29 cellular contexts compared by ENCODE assay signal in genomic region chr9:6696178-6696577, GRCh38. TPM values are rescaled to one million over a fixed set of nuclear protein-coding genes. Genes with fewer than 3 reads are reported as not detected.
"Had no signal": no experiment of that assay in that cellular context is flagged by ENCODE, and none has a peak within 500 bp of the region (broad histone marks: within the 10 kb centered on the region; RNA-seq: fewer than 3 reads in every experiment).

No MANE protein-coding gene starts in this region.

- ATAC-seq: heart left ventricle; left lung; lower lobe of right lung; naive thymus-derived CD4-positive, alpha-beta T cell; natural killer cell treated with Interleukin-12 subunit alpha and Interleukin-12 subunit beta and Interleukin-15 and Interleukin-18, amount 100 ng/mL, for 72 hours; pancreas; right cardiac atrium; stimulated activated effector memory CD8-positive, alpha-beta T cell treated with anti-CD3 and anti-CD28 coated beads, Interleukin-12 subunit alpha, Interleukin-12 subunit beta, amount 100 ng/mL, for 72 hours; stimulated activated naive CD8-positive, alpha-beta T cell treated with anti-CD3 and anti-CD28 coated beads, Interleukin-15, Interleukin-2, amounts not matched to agents 100 U/mL and 50 U/mL, for 24 hours had no signal

- H3K9me3 ChIP-seq: heart left ventricle, left lung, lower lobe of right lung, pancreas, prostate gland, stomach, testis, thyroid gland, transverse colon, upper lobe of left lung, vagina had no signal

- H3K9me3 Mint-ChIP-seq: mesothelial cell of epicardium; naive thymus-derived CD4-positive, alpha-beta T cell; natural killer cell treated with Interleukin-12 subunit alpha and Interleukin-12 subunit beta and Interleukin-15 and Interleukin-18, amount 100 ng/mL, for 72 hours; neural crest cell; stimulated activated effector memory CD8-positive, alpha-beta T cell treated with anti-CD3 and anti-CD28 coated beads, Interleukin-12 subunit alpha, Interleukin-12 subunit beta, amount 100 ng/mL, for 72 hours had no signal

- H3K4me3 ChIP-seq: heart left ventricle, left lung, lower lobe of right lung, pancreas, prostate gland, smooth muscle cell, stomach, testis, thyroid gland, transverse colon, upper lobe of left lung, vagina had no signal

- H3K4me3 Mint-ChIP-seq: immature natural killer cell; mesothelial cell of epicardium; naive thymus-derived CD4-positive, alpha-beta T cell; natural killer cell treated with Interleukin-12 subunit alpha and Interleukin-12 subunit beta and Interleukin-15 and Interleukin-18, amount 100 ng/mL, for 72 hours; neural crest cell; stimulated activated effector memory CD8-positive, alpha-beta T cell treated with anti-CD3 and anti-CD28 coated beads, Interleukin-12 subunit alpha, Interleukin-12 subunit beta, amount 100 ng/mL, for 72 hours had no signal

- H3K36me3 Mint-ChIP-seq: immature natural killer cell; mesothelial cell of epicardium; naive thymus-derived CD4-positive, alpha-beta T cell; natural killer cell treated with Interleukin-12 subunit alpha and Interleukin-12 subunit beta and Interleukin-15 and Interleukin-18, amount 100 ng/mL, for 72 hours; stimulated activated effector memory CD8-positive, alpha-beta T cell treated with anti-CD3 and anti-CD28 coated beads, Interleukin-12 subunit alpha, Interleukin-12 subunit beta, amount 100 ng/mL, for 72 hours had no signal

- H3K36me3 ChIP-seq: heart left ventricle, left lung, lower lobe of right lung, pancreas, prostate gland, stomach, thyroid gland, transverse colon, upper lobe of left lung, vagina had no signal

- H3K27me3 ChIP-seq: heart left ventricle, left lung, pancreas, stomach, testis, thyroid gland, transverse colon, upper lobe of left lung, vagina had no signal

- DNase-seq: heart left ventricle; hypothalamus; immature natural killer cell; kidney; left lung; lower lobe of right lung; mammary epithelial cell; mesendoderm; naive thymus-derived CD4-positive, alpha-beta T cell; nucleus accumbens; pancreas; retina; right cardiac atrium; stimulated activated CD4-positive, alpha-beta T cell treated with anti-CD3 and anti-CD28 coated beads, Interleukin-15, amount 100 ng/mL, for 24 hours; stimulated activated CD4-positive, alpha-beta T cell treated with anti-CD3 and anti-CD28 coated beads, Interleukin-4, amount 100 ng/mL, for 24 hours; stimulated activated naive CD8-positive, alpha-beta T cell treated with anti-CD3 and anti-CD28 coated beads, Interleukin-15, Interleukin-2, amounts not matched to agents 100 U/mL and 50 U/mL, for 24 hours; stomach; testis; thyroid gland; transverse colon; upper lobe of left lung had no signal

- H3K4me1 Mint-ChIP-seq: immature natural killer cell; mesothelial cell of epicardium; naive thymus-derived CD4-positive, alpha-beta T cell; neural crest cell; stimulated activated effector memory CD8-positive, alpha-beta T cell treated with anti-CD3 and anti-CD28 coated beads, Interleukin-12 subunit alpha, Interleukin-12 subunit beta, amount 100 ng/mL, for 72 hours had no signal

- H3K4me1 ChIP-seq: heart left ventricle, left lung, lower lobe of right lung, pancreas, prostate gland, stomach, testis, thyroid gland, upper lobe of left lung, vagina had no signal

- H3K27ac Mint-ChIP-seq: immature natural killer cell; mesothelial cell of epicardium; naive thymus-derived CD4-positive, alpha-beta T cell; natural killer cell treated with Interleukin-12 subunit alpha and Interleukin-12 subunit beta and Interleukin-15 and Interleukin-18, amount 100 ng/mL, for 72 hours; stimulated activated effector memory CD8-positive, alpha-beta T cell treated with anti-CD3 and anti-CD28 coated beads, Interleukin-12 subunit alpha, Interleukin-12 subunit beta, amount 100 ng/mL, for 72 hours had no signal

- H3K27me3 Mint-ChIP-seq: naive thymus-derived CD4-positive, alpha-beta T cell; natural killer cell treated with Interleukin-12 subunit alpha and Interleukin-12 subunit beta and Interleukin-15 and Interleukin-18, amount 100 ng/mL, for 72 hours had no signal

- H3K4me2 ChIP-seq: smooth muscle cell had no signal

- H3K27ac ChIP-seq: heart left ventricle, left lung, lower lobe of right lung, pancreas, prostate gland, stomach, testis, thyroid gland, transverse colon, upper lobe of left lung, vagina had no signal

- FAIRE-seq: islet of Langerhans, kidney, pancreas had no signal

RNA-seq across cellular contexts. Expression of gene GLDC, which starts 50.6 kb away (rescaled TPM):
- polyA plus RNA-seq: naive thymus-derived CD4-positive, alpha-beta T cell had no signal
